ENCODE assay signal across 1 cellular context in genomic region chr10:112562803-112563663, GRCh38.
TF ChIP-seq lines count a peak whose summit lies in the region.

No MANE protein-coding gene starts in this region.

TF ChIP-seq in HepG2, 621 proteins besides CTCF, POLR2A, EP300 and RAD21 (continued from another document and continues in another):
- TF ChIP-seq ZBTB49 (CRISPR knock-in tag; IDR thresholded peaks at IDR 0.05; ENCODE audit: borderline replicate concordance) (no peak), BRD4 (CRISPR knock-in tag; IDR thresholded peaks at IDR 0.05) (no peak), HIC2 (CRISPR knock-in tag; IDR thresholded peaks at IDR 0.05; ENCODE audit: low read depth) (no peak), ZNF317 (CRISPR knock-in tag; IDR thresholded peaks at IDR 0.05) (peak; percentile 27; the same call in 1 of the 2 replicates), GRHL1 (CRISPR knock-in tag; conservative IDR thresholded peaks at IDR 0.05) (no peak), YY1 (IDR thresholded peaks at IDR 0.05; ENCODE audit: insufficient read depth, insufficient replicate concordance, low read depth, low read length) (no peak), RNF2 (conservative IDR thresholded peaks at IDR 0.05; ENCODE audit: low read depth) (no peak), PAWR (CRISPR knock-in tag; IDR thresholded peaks at IDR 0.05; ENCODE audit: borderline replicate concordance) (no peak), MXI1 (IDR thresholded peaks at IDR 0.05; ENCODE audit: borderline replicate concordance, low read depth, low read length) (no peak), HOXA5 (CRISPR knock-in tag; IDR thresholded peaks at IDR 0.05) (no peak), GPBP1L1 (CRISPR knock-in tag; IDR thresholded peaks at IDR 0.05) (no peak), HMGXB3 (CRISPR knock-in tag; IDR thresholded peaks at IDR 0.05; ENCODE audit: borderline replicate concordance) (no peak), ZNF512 (CRISPR knock-in tag; IDR thresholded peaks at IDR 0.05) (no peak), ZNF282 (IDR thresholded peaks at IDR 0.05; ENCODE audit: partially characterized antibody) (no peak), ZNF773 (CRISPR knock-in tag; IDR thresholded peaks at IDR 0.05; ENCODE audit: borderline replicate concordance) (no peak), KAT2B (IDR thresholded peaks at IDR 0.05; ENCODE audit: borderline replicate concordance, low read depth, low read length) (no peak), EZH2 (conservative IDR thresholded peaks at IDR 0.05; ENCODE audit: low read depth, low read length) (no peak), FOXJ3 (CRISPR knock-in tag; IDR thresholded peaks at IDR 0.05; ENCODE audit: borderline replicate concordance) (peak; percentile 95), ZNF20 (CRISPR knock-in tag; IDR thresholded peaks at IDR 0.05) (no peak), ZNF256 (CRISPR knock-in tag; conservative IDR thresholded peaks at IDR 0.05) (no peak), SATB2 (CRISPR knock-in tag; IDR thresholded peaks at IDR 0.05) (0 out of 2 replicates have a peak, but pooled peaks have one; percentile 41), TEAD2 (CRISPR knock-in tag; IDR thresholded peaks at IDR 0.05) (no peak), SRSF9 (IDR thresholded peaks at IDR 0.05; ENCODE audit: borderline replicate concordance, insufficient read depth, low read depth, low read length, poor library complexity, severe bottlenecking) (no peak), GATAD2A (CRISPR knock-in tag; IDR thresholded peaks at IDR 0.05) (peak; percentile 98), TMF1 (CRISPR knock-in tag; IDR thresholded peaks at IDR 0.05; ENCODE audit: low read depth) (no peak), PRMT3 (CRISPR knock-in tag; IDR thresholded peaks at IDR 0.05; ENCODE audit: borderline replicate concordance, low read depth) (no peak), ZNF724P (CRISPR knock-in tag; IDR thresholded peaks at IDR 0.05; ENCODE audit: borderline replicate concordance) (no peak), CHCHD3 (CRISPR knock-in tag; IDR thresholded peaks at IDR 0.05) (no peak), ETV5 (CRISPR knock-in tag; IDR thresholded peaks at IDR 0.05; ENCODE audit: borderline replicate concordance) (peak; percentile 59; the same call in 1 of the 2 replicates), MXD3 (CRISPR knock-in tag; IDR thresholded peaks at IDR 0.05) (no peak), JUND (CRISPR knock-in tag; IDR thresholded peaks at IDR 0.05) (peak; percentile 56; the same call in 1 of the 2 replicates), ZNF841 (CRISPR knock-in tag; IDR thresholded peaks at IDR 0.05; ENCODE audit: borderline replicate concordance) (no peak), CERS6 (CRISPR knock-in tag; IDR thresholded peaks at IDR 0.05) (no peak), PATZ1 (CRISPR knock-in tag; IDR thresholded peaks at IDR 0.05) (no peak; the same call in 1 of the 2 replicates), ZNF138 (CRISPR knock-in tag; IDR thresholded peaks at IDR 0.05; ENCODE audit: low read depth) (no peak), ZUFSP (CRISPR knock-in tag; IDR thresholded peaks at IDR 0.05; ENCODE audit: borderline replicate concordance) (no peak), ZNF10 (CRISPR knock-in tag; IDR thresholded peaks at IDR 0.05; ENCODE audit: borderline replicate concordance, low read depth) (no peak), IRX3 (CRISPR knock-in tag; IDR thresholded peaks at IDR 0.05; ENCODE audit: borderline replicate concordance, low read depth) (no peak), THAP8 (CRISPR knock-in tag; IDR thresholded peaks at IDR 0.05; ENCODE audit: borderline replicate concordance) (no peak), BORCS8-MEF2B (CRISPR knock-in tag; IDR thresholded peaks at IDR 0.05) (no peak), ZBTB7B (CRISPR knock-in tag; IDR thresholded peaks at IDR 0.05) (peak; percentile 66; the same call in 1 of the 2 replicates), ZNF615 (CRISPR knock-in tag; IDR thresholded peaks at IDR 0.05; ENCODE audit: borderline replicate concordance) (no peak), ATAD3A (CRISPR knock-in tag; IDR thresholded peaks at IDR 0.05) (no peak), NCOA5 (CRISPR knock-in tag; IDR thresholded peaks at IDR 0.05) (no peak)
